In the genomic region with DNA sequence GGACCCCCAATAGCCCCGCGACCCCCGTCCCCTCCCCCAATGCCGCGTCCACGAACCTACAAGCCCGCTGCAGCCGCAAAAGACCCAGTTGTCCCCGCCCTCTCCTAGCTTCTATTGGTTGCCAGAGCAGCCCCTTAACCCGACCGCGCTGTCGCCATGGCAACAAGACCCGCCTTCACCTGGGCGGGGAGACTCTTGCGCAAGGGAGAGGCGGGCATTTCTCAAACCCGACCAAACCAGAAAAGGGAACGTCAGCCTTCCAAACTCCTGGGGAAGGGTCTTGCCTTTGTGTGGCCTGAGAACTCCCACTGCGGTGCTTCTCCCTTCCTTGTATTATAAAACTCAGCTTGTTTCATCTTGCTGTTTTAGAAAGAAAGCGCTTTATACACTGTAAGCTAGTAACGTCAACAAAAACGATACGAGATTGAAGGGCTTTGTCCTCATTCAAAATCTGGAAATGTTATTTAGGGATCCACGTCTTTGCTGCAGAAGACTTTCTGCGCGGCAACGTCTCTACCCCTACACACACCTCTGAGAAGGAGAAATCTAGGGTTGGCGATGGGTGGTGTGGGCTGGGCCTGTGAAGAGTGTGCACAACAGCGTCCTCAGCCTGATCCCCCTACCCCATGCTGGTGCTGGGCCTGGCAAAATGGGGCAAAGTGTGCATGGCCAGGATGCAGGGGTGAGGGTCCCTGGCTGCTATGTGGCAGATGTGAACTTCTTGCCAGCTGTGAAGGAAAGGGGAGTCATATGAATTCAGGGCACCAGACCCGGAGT, we compare ENCODE assay signal across 8 cellular contexts. TPM values are rescaled to one million over a fixed set of nuclear protein-coding genes. Genes with fewer than 3 reads are reported as not detected.
A peak's percentile ranks its signal among the peaks of the same experiment; 100 is the strongest.
DNase-seq lines count a peak whose midpoint lies in the region; ATAC-seq, FAIRE-seq and TF ChIP-seq lines count a peak whose summit lies in the region.

Gene TMEM9, minus strand, starts transcription at position 86 of the 777 bp plus-strand sequence. CDS start 551 bp downstream, outside the sequence.

- peaks cover 0 to 2% (median 0%) of the 10 kb centered on the region in 3 donors for H3K9me3 Mint-ChIP-seq in IgD-negative memory B cell

- H4K20me1 ChIP-seq in endothelial cell of umbilical vein (replicated peaks; ENCODE audit: control insufficient read depth, extremely low read depth, insufficient read depth, low read length) = no peaks in the 10 kb centered on the region

- peaks cover 0 to 6% of the 10 kb centered on the region in 2 experiments for H3K36me3 ChIP-seq in endothelial cell of umbilical vein (ENCODE audit: control insufficient read depth in 2 of 2, extremely low read depth in 1 of 2, insufficient read depth in 2 of 2, low read length in 2 of 2)

- H3K27me3 ChIP-seq in endothelial cell of umbilical vein (ENCODE audit: control insufficient read depth in 2 of 2, insufficient read depth in 2 of 2, low read length in 2 of 2) = peaks cover 19 to 23% of the 10 kb centered on the region in 2 experiments

- H3K36me3 Mint-ChIP-seq in IgD-negative memory B cell = no peaks in the 10 kb centered on the region

- peaks cover 14 to 18% (median 18%) of the 10 kb centered on the region in 3 donors for H3K4me1 Mint-ChIP-seq in IgD-negative memory B cell

- dilution Hi-C loops in endothelial cell of umbilical vein (cut with MboI; ENCODE audit: extremely low pct_ligation_motif_present, low sequenced_read_pairs) = no loop called here

- FAIRE-seq in endothelial cell of umbilical vein (lab: Jason Lieb, UNC) = peak; percentile 92

- peaks cover 8% of the 10 kb centered on the region for H3K4me1 ChIP-seq in endothelial cell of umbilical vein (ENCODE audit: control insufficient read depth, extremely low read depth, insufficient read depth, low read length)

- H3K27ac Mint-ChIP-seq in IgD-negative memory B cell = peak within 1 kb of the TSS; percentile 8 to 94 (median 51)

- H2AFZ ChIP-seq in endothelial cell of umbilical vein (ENCODE audit: low read depth, low read length) = peak within 1 kb of the TSS; percentile 85

- ATAC-seq in GM21576 (IDR thresholded peaks at IDR 0.05; ENCODE audit: unreplicated experiment) = peak; percentile 98

- H3K9me3 ChIP-seq in endothelial cell of umbilical vein (replicated peaks; ENCODE audit: control insufficient read depth, insufficient read depth, low read length) = no peaks in the 10 kb centered on the region

- H3K4me3 ChIP-seq in endothelial cell of umbilical vein (replicated peaks in 1 of 3; ENCODE audit: insufficient read depth in 1 of 3, low read depth in 1 of 3, low read length in 3 of 3) = peak within 1 kb of the TSS; percentile 42 to 56 (median 54)

- H3K9ac ChIP-seq in endothelial cell of umbilical vein (replicated peaks; ENCODE audit: extremely low read depth, insufficient read depth, low read length) = peak within 1 kb of the TSS; percentile 62

- intact Hi-C loops in endothelial cell of umbilical vein (cut with micrococcal nuclease) = loop anchor here (1.0 kb wide), 1 partner anchor 16 kb away; no protein-coding TSS in a partner anchor

- H3K27me3 Mint-ChIP-seq in IgD-negative memory B cell = peaks cover 13% of the 10 kb centered on the region

- BruUV-seq in endothelial cell of umbilical vein (replicated peaks; lab: Mats Ljungman, UMichigan) = no TSS peak

- no peak for TF ChIP-seq CTCF in endothelial cell of umbilical vein (IDR thresholded peaks at IDR 0.05; ENCODE audit: extremely low read depth in 1 of 2, insufficient read depth in 1 of 2, low read depth in 1 of 2, low read length in 2 of 2)

- CTCF ChIA-PET in endothelial cell of umbilical vein (lab: Charles Lee) = interaction anchor here (0.8 to 2.8 kb wide), 8 partner anchors 9 to 183 kb away, joined by 3 to 15 read pairs (median 4); no protein-coding TSS in a partner anchor

- in situ Hi-C loops in Caki2 (cut with HindIII; ENCODE audit: low pct_unique_long_range_greater_than_20kb, low sequenced_read_pairs) = no loop called here

- POLR2A ChIA-PET in endothelial cell of umbilical vein (lab: Charles Lee) = no interaction called here

- peak within 1 kb of the TSS; percentile 88 to 98 (median 92) for H3K4me3 Mint-ChIP-seq in IgD-negative memory B cell

- H3K79me2 ChIP-seq in endothelial cell of umbilical vein (ENCODE audit: control insufficient read depth, insufficient read depth, low read length) = no peaks in the 10 kb centered on the region

- H3K9me1 ChIP-seq in endothelial cell of umbilical vein (replicated peaks; ENCODE audit: control insufficient read depth, extremely low read depth, insufficient read depth, low read length) = no peaks in the 10 kb centered on the region

- H3K4me2 ChIP-seq in endothelial cell of umbilical vein (ENCODE audit: insufficient read depth, low read length) = peak within 1 kb of the TSS; percentile 82

- DNase-seq in Caki2 (ENCODE audit: low read depth) (peak; percentile 93), OCI-M1 (lab: John Stamatoyannopoulos, UW) (peak; percentile 99), activated T-cell treated with anti-CD3 and anti-CD28 coated beads for 1 hour (ENCODE audit: low read depth) (peak; percentile 100), endothelial cell of umbilical vein (ENCODE audit: low read depth, low spot score) (peak; percentile 96), midbrain (lab: John Stamatoyannopoulos, UW) (peak; percentile 97)
- peak; percentile 92 to 95 for DNase-seq in stimulated activated CD8-positive, alpha-beta memory T cell treated with anti-CD3 and anti-CD28 coated beads, Interleukin-15, amount 100 ng/mL, for 48 hours (ENCODE audit: low read depth in 2 of 2)

- no peak for TF ChIP-seq POLR2A in endothelial cell of umbilical vein (IDR thresholded peaks at IDR 0.05; ENCODE audit: low read depth, low read length)

- no peak within 1 kb of the TSS for H3K27ac ChIP-seq in endothelial cell of umbilical vein (ENCODE audit: insufficient read depth, low read depth, low read length)

TF ChIP-seq in endothelial cell of umbilical vein, 7 proteins besides CTCF, POLR2A, EP300 and RAD21:
- TF ChIP-seq JUN (IDR thresholded peaks at IDR 0.05; ENCODE audit: borderline replicate concordance, insufficient read depth, insufficient read length, low read depth) (no peak), EZH2 (IDR thresholded peaks at IDR 0.05; ENCODE audit: borderline replicate concordance, low read depth, low read length, severe bottlenecking) (no peak), MYC (IDR thresholded peaks at IDR 0.05; ENCODE audit: low read depth, low read length) (no peak), GATA2 (IDR thresholded peaks at IDR 0.05; ENCODE audit: insufficient read depth, insufficient read length, low read depth, low read length) (no peak), POLR2AphosphoS5 (IDR thresholded peaks at IDR 0.05; ENCODE audit: insufficient read depth, low read depth, low read length) (no peak), FOS (IDR thresholded peaks at IDR 0.05; ENCODE audit: borderline replicate concordance, insufficient read depth, low read length) (no peak)
- TF ChIP-seq, protein P1, sequence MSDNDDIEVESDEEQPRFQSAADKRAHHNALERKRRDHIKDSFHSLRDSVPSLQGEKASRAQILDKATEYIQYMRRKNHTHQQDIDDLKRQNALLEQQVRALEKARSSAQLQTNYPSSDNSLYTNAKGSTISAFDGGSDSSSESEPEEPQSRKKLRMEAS (IDR thresholded peaks at IDR 0.05; ENCODE audit: insufficient read depth, insufficient read length) = peak; percentile 73

RNA-seq across cellular contexts. Expression of gene TMEM9, which starts in this region (rescaled TPM):
- total RNA-seq in Caki2 (2014; rRNA removed; shearing (Covaris generic); ENCODE audit: low replicate concordance) = 388 and 475 TPM in 2 replicates
- 25.4 TPM for polyA plus RNA-seq in IgD-negative memory B cell
- total RNA-seq in endothelial cell of umbilical vein = 39.3 and 44.6 TPM in 2 replicates
- polyA plus RNA-seq in endothelial cell of umbilical vein = 96.1 and 103 TPM in 2 replicates
- polyA plus RNA-seq in endothelial cell of umbilical vein (2011; cell fraction: cytosol; rRNA removed) = 76.9 and 83.8 TPM in 2 replicates
- 54.7 and 61.3 TPM in 2 replicates for polyA plus RNA-seq in endothelial cell of umbilical vein (2011; cell fraction: nucleus; rRNA removed)
- 43.7 and 52.4 TPM in 2 replicates for polyA plus RNA-seq in endothelial cell of umbilical vein (2012)
- polyA minus RNA-seq in endothelial cell of umbilical vein = 97.0 and 123 TPM in 2 replicates
- polyA minus RNA-seq in endothelial cell of umbilical vein (2011; cell fraction: cytosol; rRNA and poly(A)+ RNA removed) = 28.2 TPM
- polyA minus RNA-seq in endothelial cell of umbilical vein (2011; cell fraction: nucleus; rRNA and poly(A)+ RNA removed) = 11.3 and 16.9 TPM in 2 replicates
